Comparison of ENCODE assay signal across 8 cellular contexts in the genomic region with DNA sequence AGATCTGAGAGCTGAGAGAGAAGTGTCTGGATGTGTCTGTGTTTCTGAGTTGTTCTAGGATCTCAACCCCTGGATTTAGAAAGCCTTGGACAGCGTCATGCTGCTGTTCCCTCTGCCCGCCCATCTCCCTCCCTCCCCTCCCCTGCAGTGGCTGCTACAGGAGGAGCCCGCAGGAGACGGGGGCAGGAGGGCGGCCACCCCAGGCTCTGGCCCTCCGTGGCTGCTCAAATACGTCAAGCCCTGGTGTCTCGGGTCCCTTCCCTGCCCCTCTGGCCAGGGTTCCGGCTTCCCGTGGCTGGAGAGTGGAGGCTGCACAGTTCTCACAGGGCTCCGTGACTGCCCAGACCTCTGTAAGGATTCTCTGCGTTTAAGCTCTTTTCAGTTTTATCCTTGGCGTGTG.
"Had no signal": no experiment of that assay in that cellular context is flagged by ENCODE, and none has a peak within 500 bp of the region (broad histone marks: within the 10 kb centered on the region; RNA-seq: fewer than 3 reads in every experiment).

No MANE protein-coding gene starts in this region.

- DNase-seq: activated CD4-positive, alpha-beta T cell treated with anti-CD3 and anti-CD28 coated beads for 36 hours; activated effector memory CD4-positive, alpha-beta T cell treated with Interleukin-2 at 50 U/mL for 16 hours; activated T-cell treated with anti-CD3 and anti-CD28 coated beads, Interleukin-2, amount 50 U/mL, for 1 hour; glutamatergic neuron; mesenchymal stem cell; nephron progenitor cell; SIG-M5 had no signal

- ATAC-seq: activated CD4-positive, alpha-beta T cell treated with anti-CD3 and anti-CD28 coated beads for 36 hours; left lobe of liver had no signal
